12 cellular contexts compared by ENCODE assay signal in the genomic region with DNA sequence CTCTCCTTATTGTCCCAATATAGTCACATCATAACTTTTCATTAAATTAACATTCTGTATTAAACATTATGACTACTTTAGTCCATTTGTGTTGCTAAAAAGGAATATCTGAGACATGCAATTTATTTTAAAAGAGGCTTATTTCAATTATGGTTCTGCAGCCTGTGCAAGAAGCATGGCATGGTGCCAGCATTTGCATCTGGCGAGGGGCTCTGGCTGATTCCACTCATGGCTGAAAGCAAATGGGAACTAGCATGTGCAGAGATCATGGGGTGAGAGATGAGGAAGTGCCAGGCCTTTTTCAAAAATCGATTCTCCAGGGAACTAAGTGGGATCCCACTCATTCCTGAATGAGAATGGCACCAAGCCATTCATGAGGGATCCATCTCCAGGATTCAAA.
"Had no signal": no experiment of that assay in that cellular context is flagged by ENCODE, and none has a peak within 500 bp of the region (broad histone marks: within the 10 kb centered on the region; RNA-seq: fewer than 3 reads in every experiment).

No MANE protein-coding gene starts in this region.

- DNase-seq: activated CD4-positive, alpha-beta T cell treated with anti-CD3 and anti-CD28 coated beads for 4 hours; activated CD8-positive, alpha-beta T cell treated with anti-CD3 and anti-CD28 coated beads for 36 hours; activated gamma-delta T cell; activated T-cell treated with anti-CD3 and anti-CD28 coated beads, Interleukin-2, amount 50 U/mL, for 72 hours; cortex of kidney; effector CD4-positive, alpha-beta T cell; foreskin fibroblast; kidney; left ventricle myocardium superior; naive thymus-derived CD8-positive, alpha-beta T cell; pancreas; stimulated activated CD4-positive, alpha-beta T cell treated with anti-CD3 and anti-CD28 coated beads, Interleukin-2, amount 100 ng/mL, for 24 hours had no signal
